8 cellular contexts compared by ENCODE assay signal in the genomic region with DNA sequence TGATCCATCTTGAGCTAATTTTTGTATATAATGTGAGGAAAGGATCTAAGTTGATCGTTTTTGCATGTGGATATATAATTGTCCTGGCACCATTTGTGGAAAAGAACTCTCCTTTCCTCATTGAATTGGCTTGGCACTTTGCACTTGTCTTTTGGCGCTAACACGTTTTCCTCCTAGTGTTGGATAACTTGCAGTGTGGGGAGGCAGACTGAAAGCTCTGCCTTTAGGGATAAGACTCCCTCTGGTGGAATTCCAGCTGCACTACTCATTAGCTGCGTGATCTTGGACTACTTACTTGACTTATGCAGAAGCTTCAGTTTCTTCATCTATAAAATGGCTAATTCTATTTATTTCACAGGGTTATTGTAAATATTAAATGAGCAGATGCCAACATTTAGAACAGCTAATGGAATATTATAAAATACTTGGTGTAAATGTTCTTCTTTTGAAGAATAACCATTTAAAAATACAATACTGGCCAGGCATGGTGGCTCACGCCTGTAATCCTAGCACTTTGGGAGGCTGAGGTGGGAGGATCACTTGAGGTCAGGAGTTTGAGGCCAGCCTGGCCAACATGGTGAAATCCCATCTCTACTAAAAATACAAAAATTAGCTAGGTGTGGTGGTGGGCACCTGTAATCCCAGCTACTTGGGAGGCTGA. TPM values are rescaled to one million over a fixed set of nuclear protein-coding genes. Genes with fewer than 3 reads are reported as not detected.
A peak's percentile ranks its signal among the peaks of the same experiment; 100 is the strongest.
DNase-seq lines count a peak whose midpoint lies in the region; ATAC-seq and TF ChIP-seq lines count a peak whose summit lies in the region.
"Not testable (repeated sequence)": the region's sequence is repeated elsewhere in the genome, so short reads cannot be mapped to it uniquely, and the experiment has no call there.

No MANE protein-coding gene starts in this region.

- not testable (repeated sequence) for H3K9me3 Mint-ChIP-seq in activated CD4-positive, alpha-beta T cell treated with anti-CD3 and anti-CD28 coated beads for 36 hours (ENCODE audit: low read depth)

- not testable (repeated sequence) for H3K4me3 ChIP-seq in AG04450 (ENCODE audit: low read depth, low read length); MG63

- H3K36me3 ChIP-seq in MG63: peaks cover 34% of the 10 kb centered on the region

- H3K36me3 Mint-ChIP-seq in activated CD4-positive, alpha-beta T cell treated with anti-CD3 and anti-CD28 coated beads for 36 hours (ENCODE audit: low read depth): not testable (repeated sequence)

- H3K27me3 Mint-ChIP-seq in activated CD4-positive, alpha-beta T cell treated with anti-CD3 and anti-CD28 coated beads for 36 hours: not testable (repeated sequence)

- TF ChIP-seq CTCF in AG04450 (IDR thresholded peaks at IDR 0.05; ENCODE audit: low read depth, low read length) (peak; percentile 97), GM12874 (IDR thresholded peaks at IDR 0.05; ENCODE audit: insufficient read depth, low read depth, low read length) (peak; percentile 52)

- not testable (repeated sequence) for H3K4me1 Mint-ChIP-seq in activated CD4-positive, alpha-beta T cell treated with anti-CD3 and anti-CD28 coated beads for 36 hours

- DNase-seq in AG04450 (ENCODE audit: low read depth, low spot score) (peak; percentile 55), MG63 (peak; percentile 72), NOMO-1 treated with DMSO at 0.1 percent for 48 hours (lab: John Stamatoyannopoulos, UW; ENCODE audit: unreplicated experiment) (peak; percentile 52), dermis microvascular lymphatic vessel endothelial cell (ENCODE audit: low read depth in 2 of 2) (peak; percentile 51 to 83), inferior parietal cortex (ENCODE audit: extremely low spot score) (peak; percentile 83), putamen (ENCODE audit: low spot score) (peak; percentile 79)
- peak; percentile 44 for DNase-seq in activated CD4-positive, alpha-beta T cell treated with anti-CD3 and anti-CD28 coated beads for 36 hours

- intact Hi-C loops in activated CD4-positive, alpha-beta T cell treated with anti-CD3 and anti-CD28 coated beads for 36 hours (cut with DNase I, micrococcal nuclease): not testable (repeated sequence)

- peak; percentile 95 for ATAC-seq in activated CD4-positive, alpha-beta T cell treated with anti-CD3 and anti-CD28 coated beads for 36 hours

- not testable (repeated sequence) for H3K27me3 ChIP-seq in AG04450 (ENCODE audit: control insufficient read depth, insufficient read depth, low read length); MG63

- H3K9me3 ChIP-seq in AG04450 (ENCODE audit: control insufficient read depth, insufficient read depth, low read length); MG63: not testable (repeated sequence)

- H3K4me3 Mint-ChIP-seq in activated CD4-positive, alpha-beta T cell treated with anti-CD3 and anti-CD28 coated beads for 36 hours: not testable (repeated sequence)

- not testable (repeated sequence) for H3K27ac Mint-ChIP-seq in activated CD4-positive, alpha-beta T cell treated with anti-CD3 and anti-CD28 coated beads for 36 hours

- POLR2A ChIA-PET in AG04450 (lab: Yijun Ruan, JAX): interaction anchor here (0.8 to 1.2 kb wide), 4 partner anchors 10 to 28 kb away, joined by 3 to 7 read pairs (median 4); a partner anchor contains a TSS
- POLR2A ChIA-PET in activated CD4-positive, alpha-beta T cell treated with anti-CD3 and anti-CD28 coated beads for 36 hours (lab: Charles Lee): interaction anchor here (0.9 kb wide), 1 partner anchor 160 kb away, joined by 3 read pairs; no protein-coding TSS in a partner anchor

- H3K27ac ChIP-seq in AG04450 (ENCODE audit: low read depth, low read length): not testable (repeated sequence)

- CTCF ChIA-PET in AG04450 (lab: Charles Lee): interaction anchor here (0.6 to 4.1 kb wide), 34 partner anchors 9 to 189 kb away, joined by 3 to 94 read pairs (median 4); a partner anchor contains a TSS
- CTCF ChIA-PET in activated CD4-positive, alpha-beta T cell treated with anti-CD3 and anti-CD28 coated beads for 36 hours (lab: Charles Lee): interaction anchor here (0.6 to 2.6 kb wide), 27 partner anchors 10 to 396 kb away, joined by 3 to 13 read pairs (median 4); a partner anchor contains a TSS

RNA-seq across cellular contexts. Expression of a gene that starts 15.6 kb away (rescaled TPM):
- polyA plus RNA-seq in AG04450 (2011; rRNA removed): 52.5 and 53.1 TPM in 2 replicates
- 48.3 and 51.0 TPM in 2 replicates for polyA minus RNA-seq in AG04450 (2011; rRNA and poly(A)+ RNA removed)
- 1.9 and 11.8 TPM in 2 replicates for total RNA-seq in MG63 (2014; rRNA removed; shearing (Covaris generic); ENCODE audit: low replicate concordance)
- 10 to 100 TPM; 13.1 to 19.3 TPM for total RNA-seq in activated CD4-positive, alpha-beta T cell treated with anti-CD3 and anti-CD28 coated beads for 36 hours
- 4.7 and 10.5 TPM in 2 replicates for total RNA-seq in dermis microvascular lymphatic vessel endothelial cell

RNA-seq across cellular contexts. Expression of a gene that starts 15.7 kb away (rescaled TPM):
- 57.5 and 76.3 TPM in 2 replicates for polyA plus RNA-seq in AG04450 (2011; rRNA removed)
- 99.6 and 129 TPM in 2 replicates for polyA minus RNA-seq in AG04450 (2011; rRNA and poly(A)+ RNA removed)
- 29.2 and 32.1 TPM in 2 replicates for total RNA-seq in MG63 (2014; rRNA removed; shearing (Covaris generic); ENCODE audit: low replicate concordance)
- total RNA-seq in activated CD4-positive, alpha-beta T cell treated with anti-CD3 and anti-CD28 coated beads for 36 hours: 10 to 100 TPM; 14.1 to 29.2 TPM
- total RNA-seq in dermis microvascular lymphatic vessel endothelial cell: 29.8 and 34.4 TPM in 2 replicates

RNA-seq across cellular contexts. Expression of a gene that starts 23.1 kb away (rescaled TPM):
- polyA plus RNA-seq in AG04450 (2011; rRNA removed): 16.3 and 18.0 TPM in 2 replicates
- 34.9 and 43.2 TPM in 2 replicates for polyA minus RNA-seq in AG04450 (2011; rRNA and poly(A)+ RNA removed)
- total RNA-seq in MG63 (2014; rRNA removed; shearing (Covaris generic); ENCODE audit: low replicate concordance): 0.69 and 4.5 TPM in 2 replicates
- 10 to 100 TPM; 33.7 to 46.6 TPM for total RNA-seq in activated CD4-positive, alpha-beta T cell treated with anti-CD3 and anti-CD28 coated beads for 36 hours
- 5.4 and 7.3 TPM in 2 replicates for total RNA-seq in dermis microvascular lymphatic vessel endothelial cell

RNA-seq across cellular contexts. Expression of a gene that starts 28.0 kb away (rescaled TPM):
- 26.7 and 28.4 TPM in 2 replicates for polyA plus RNA-seq in AG04450 (2011; rRNA removed)
- 16.9 and 24.5 TPM in 2 replicates for polyA minus RNA-seq in AG04450 (2011; rRNA and poly(A)+ RNA removed)
- total RNA-seq in MG63 (2014; rRNA removed; shearing (Covaris generic); ENCODE audit: low replicate concordance): 22.3 and 53.1 TPM in 2 replicates
- total RNA-seq in activated CD4-positive, alpha-beta T cell treated with anti-CD3 and anti-CD28 coated beads for 36 hours: 10 to 100 TPM; 74.3 to 92.3 TPM
- total RNA-seq in dermis microvascular lymphatic vessel endothelial cell: 22.3 and 23.4 TPM in 2 replicates

RNA-seq across cellular contexts. Expression of a gene that starts 28.1 kb away (rescaled TPM):
- polyA plus RNA-seq in AG04450 (2011; rRNA removed): 3.5 and 5.5 TPM in 2 replicates
- 14.4 and 15.4 TPM in 2 replicates for polyA minus RNA-seq in AG04450 (2011; rRNA and poly(A)+ RNA removed)
- total RNA-seq in MG63 (2014; rRNA removed; shearing (Covaris generic); ENCODE audit: low replicate concordance): 2.1 and 2.6 TPM in 2 replicates
- total RNA-seq in activated CD4-positive, alpha-beta T cell treated with anti-CD3 and anti-CD28 coated beads for 36 hours: 10 to 100 TPM; 31.5 to 42.4 TPM
- total RNA-seq in dermis microvascular lymphatic vessel endothelial cell: 4.4 and 7.3 TPM in 2 replicates
